8 cellular contexts compared by ENCODE assay signal in the genomic region with DNA sequence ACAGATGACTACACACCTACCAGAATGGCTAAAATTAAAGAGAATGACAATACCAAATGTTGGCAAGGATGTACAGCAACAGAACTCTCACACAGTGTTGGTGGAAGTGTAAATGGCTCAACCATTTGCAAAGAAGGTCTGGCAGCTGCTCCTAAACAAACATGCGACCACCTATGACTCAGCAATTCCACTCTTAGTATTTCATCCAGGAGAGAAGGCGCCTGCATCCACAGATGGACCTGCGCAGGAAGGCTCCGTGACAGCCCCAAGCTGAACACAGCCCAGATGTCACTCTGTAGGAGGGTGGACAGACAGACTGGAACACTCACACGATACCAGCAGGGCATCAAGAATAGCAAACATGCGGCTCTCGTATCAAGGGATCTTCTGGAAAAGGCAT. TPM values are rescaled to one million over a fixed set of nuclear protein-coding genes. Genes with fewer than 3 reads are reported as not detected.
A peak's percentile ranks its signal among the peaks of the same experiment; 100 is the strongest.
DNase-seq lines count a peak whose midpoint lies in the region; ATAC-seq and TF ChIP-seq lines count a peak whose summit lies in the region.

No MANE protein-coding gene starts in this region.

- H3K9ac ChIP-seq in HUES6 (ENCODE audit: low read length): peak overlapping the region; percentile 36

- H3K4me3 ChIP-seq in A673 (ENCODE audit: low read depth, low read length, poor library complexity, severe bottlenecking): no peak overlapping the region
- H3K4me3 ChIP-seq in HUES6 (ENCODE audit: low read depth, low read length): no peak overlapping the region; the same call in 1 of the 2 replicates
- H3K4me3 ChIP-seq in testis: no peak overlapping the region

- H3K4me1 ChIP-seq in A673 (ENCODE audit: insufficient read depth, low read length, poor library complexity, severe bottlenecking): peaks cover 50% of the 10 kb centered on the region
- peaks cover 61% of the 10 kb centered on the region for H3K4me1 ChIP-seq in HUES6 (ENCODE audit: control insufficient read depth, insufficient read depth, low read length)
- peaks cover 26% of the 10 kb centered on the region for H3K4me1 ChIP-seq in testis

- POLR2A ChIA-PET in A673 (lab: Charles Lee; ENCODE audit: low non-redundant PET): no interaction called here

- DNase-seq in A673 (ENCODE audit: low spot score) (no peak), iris pigment epithelial cell (ENCODE audit: low read depth) (peak; percentile 84), testis (no peak)
- no peak for DNase-seq in activated T-helper 1 cell treated with anti-CD3 and anti-CD28 coated beads, Interleukin-12 subunit alpha, Interleukin-12 subunit beta, Interleukin-2, Interleukin-4 antibody, amounts not matched to agents 30 ng/mL and 10 ng/mL and 1 ng/mL, durations not matched to agents 14 hours and 24 hours and 36 hours (ENCODE audit: low spot score)
- no peak for DNase-seq in NK-92 treated with Interleukin-12 subunit alpha and Interleukin-12 subunit beta, amount 100 ng/mL, for 24 hours (lab: John Stamatoyannopoulos, UW)

- H3K27ac ChIP-seq in A673 (ENCODE audit: low read depth, low read length, poor library complexity, severe bottlenecking): peak overlapping the region; percentile 64
- peak overlapping the region; percentile 2 for H3K27ac ChIP-seq in HUES6 (ENCODE audit: low read depth, low read length)
- no peak overlapping the region for H3K27ac ChIP-seq in testis

- CTCF ChIA-PET in A673 (lab: Charles Lee): no interaction called here

- TF ChIP-seq CTCF in A673 (conservative IDR thresholded peaks at IDR 0.05; ENCODE audit: low read depth, low read length) (no peak), testis (IDR thresholded peaks at IDR 0.05) (no peak)

- BruUV-seq in A673 (replicated peaks; lab: Mats Ljungman, UMichigan): no TSS peak

- H3K36me3 Mint-ChIP-seq in activated T-helper 1 cell treated with anti-CD3 and anti-CD28 coated beads, Interleukin-12 subunit alpha, Interleukin-12 subunit beta, Interleukin-2, Interleukin-4 antibody, amounts not matched to agents 30 ng/mL and 10 ng/mL and 1 ng/mL, durations not matched to agents 14 hours and 24 hours and 36 hours (ENCODE audit: low read depth): peaks cover 15% of the 10 kb centered on the region

- peak overlapping the region; percentile 73 for H3K27ac Mint-ChIP-seq in activated T-helper 1 cell treated with anti-CD3 and anti-CD28 coated beads, Interleukin-12 subunit alpha, Interleukin-12 subunit beta, Interleukin-2, Interleukin-4 antibody, amounts not matched to agents 30 ng/mL and 10 ng/mL and 1 ng/mL, durations not matched to agents 14 hours and 24 hours and 36 hours

- whole genome bisulfite sequencing in testis, 2 donors: 74 to 75% methylated on average over 7 of the region's 7 CpGs

- H3K9me3 Mint-ChIP-seq in activated T-helper 1 cell treated with anti-CD3 and anti-CD28 coated beads, Interleukin-12 subunit alpha, Interleukin-12 subunit beta, Interleukin-2, Interleukin-4 antibody, amounts not matched to agents 30 ng/mL and 10 ng/mL and 1 ng/mL, durations not matched to agents 14 hours and 24 hours and 36 hours: no peaks in the 10 kb centered on the region

- no peaks in the 10 kb centered on the region for H3K9me3 ChIP-seq in A673 (ENCODE audit: low read depth, low read length, poor library complexity, severe bottlenecking)
- H3K9me3 ChIP-seq in HUES6 (ENCODE audit: control insufficient read depth, insufficient read depth, low read depth, low read length): no peaks in the 10 kb centered on the region
- no peaks in the 10 kb centered on the region for H3K9me3 ChIP-seq in testis

- H3K27me3 Mint-ChIP-seq in activated T-helper 1 cell treated with anti-CD3 and anti-CD28 coated beads, Interleukin-12 subunit alpha, Interleukin-12 subunit beta, Interleukin-2, Interleukin-4 antibody, amounts not matched to agents 30 ng/mL and 10 ng/mL and 1 ng/mL, durations not matched to agents 14 hours and 24 hours and 36 hours (ENCODE audit: insufficient read depth): no peaks in the 10 kb centered on the region

- peak overlapping the region; percentile 47 for H3K4me3 Mint-ChIP-seq in activated T-helper 1 cell treated with anti-CD3 and anti-CD28 coated beads, Interleukin-12 subunit alpha, Interleukin-12 subunit beta, Interleukin-2, Interleukin-4 antibody, amounts not matched to agents 30 ng/mL and 10 ng/mL and 1 ng/mL, durations not matched to agents 14 hours and 24 hours and 36 hours

- intact Hi-C loops in A673 (cut with micrococcal nuclease; ENCODE audit: unreplicated experiment): no loop called here
- intact Hi-C loops in activated T-helper 1 cell treated with anti-CD3 and anti-CD28 coated beads, Interleukin-12 subunit alpha, Interleukin-12 subunit beta, Interleukin-2, Interleukin-4 antibody, amounts not matched to agents 30 ng/mL and 10 ng/mL and 1 ng/mL, durations not matched to agents 14 hours and 24 hours and 36 hours (cut with micrococcal nuclease): no loop called here
- intact Hi-C loops in testis (cut with DNase I; ENCODE audit: low total_unique reads): no loop called here

- H3K36me3 ChIP-seq in A673 (ENCODE audit: insufficient read depth, low read length, poor library complexity, severe bottlenecking) (peaks cover 26% of the 10 kb centered on the region), HUES6 (ENCODE audit: control insufficient read depth, insufficient read depth, low read length) (peaks cover 40% of the 10 kb centered on the region), testis (ENCODE audit: low read depth, missing control alignments) (no peaks in the 10 kb centered on the region)

- no peaks in the 10 kb centered on the region for H3K27me3 ChIP-seq in A673 (replicated peaks; ENCODE audit: insufficient read depth, low read depth, low read length, poor library complexity)
- no peaks in the 10 kb centered on the region for H3K27me3 ChIP-seq in HUES6 (ENCODE audit: control insufficient read depth, insufficient read depth, low read length)
- H3K27me3 ChIP-seq in testis: no peaks in the 10 kb centered on the region

- no peak for ATAC-seq in GM21825 (IDR thresholded peaks at IDR 0.05; ENCODE audit: unreplicated experiment)
- ATAC-seq in GM21526 (IDR thresholded peaks at IDR 0.05; ENCODE audit: low FRiP score, unreplicated experiment): no peak

- peaks cover 65% of the 10 kb centered on the region for H3K4me1 Mint-ChIP-seq in activated T-helper 1 cell treated with anti-CD3 and anti-CD28 coated beads, Interleukin-12 subunit alpha, Interleukin-12 subunit beta, Interleukin-2, Interleukin-4 antibody, amounts not matched to agents 30 ng/mL and 10 ng/mL and 1 ng/mL, durations not matched to agents 14 hours and 24 hours and 36 hours (ENCODE audit: low read depth)

- TF ChIP-seq POLR2A in testis (IDR thresholded peaks at IDR 0.05): no peak

RNA-seq across cellular contexts. Expression of a gene that starts 6.7 kb away (rescaled TPM):
- total RNA-seq in A673 (2021) (216 and 217 TPM in 2 replicates), testis (100 to 1,000 TPM; 190 to 195 TPM)
- total RNA-seq in activated T-helper 1 cell treated with anti-CD3 and anti-CD28 coated beads, Interleukin-12 subunit alpha, Interleukin-12 subunit beta, Interleukin-2, Interleukin-4 antibody, amounts not matched to agents 30 ng/mL and 10 ng/mL and 1 ng/mL, durations not matched to agents 14 hours and 24 hours and 36 hours: 46.7 and 48.7 TPM in 2 replicates
- polyA plus RNA-seq in testis (ENCODE audit: insufficient read depth, low read depth, low replicate concordance): 171 TPM

RNA-seq across cellular contexts. Expression of a gene that starts 48.9 kb away (rescaled TPM):
- total RNA-seq in A673 (2021): 124 and 132 TPM in 2 replicates
- total RNA-seq in activated T-helper 1 cell treated with anti-CD3 and anti-CD28 coated beads, Interleukin-12 subunit alpha, Interleukin-12 subunit beta, Interleukin-2, Interleukin-4 antibody, amounts not matched to agents 30 ng/mL and 10 ng/mL and 1 ng/mL, durations not matched to agents 14 hours and 24 hours and 36 hours: 86.9 and 88.6 TPM in 2 replicates
- 10 to 100 TPM; 69.9 to 87.9 TPM for total RNA-seq in testis
- polyA plus RNA-seq in testis (ENCODE audit: insufficient read depth, low read depth, low replicate concordance): 93.0 TPM

RNA-seq across cellular contexts. Expression of a gene that starts 53.9 kb away (rescaled TPM):
- total RNA-seq in A673 (2021): 5.0 and 7.4 TPM in 2 replicates
- 292 and 294 TPM in 2 replicates for total RNA-seq in activated T-helper 1 cell treated with anti-CD3 and anti-CD28 coated beads, Interleukin-12 subunit alpha, Interleukin-12 subunit beta, Interleukin-2, Interleukin-4 antibody, amounts not matched to agents 30 ng/mL and 10 ng/mL and 1 ng/mL, durations not matched to agents 14 hours and 24 hours and 36 hours
- 10 to 100 TPM in 1 of 2 donors, 1 to 10 TPM in 1; 5.6 to 29.5 TPM for total RNA-seq in testis
- 27.4 TPM for polyA plus RNA-seq in testis (ENCODE audit: insufficient read depth, low read depth, low replicate concordance)

Comparison
In these comparisons a context has a peak if more than half of its experiments do, and no peak if none do; other contexts are left out.
1. H3K27ac ChIP-seq: peak in A673 (single experiment) and HUES6 (single experiment); none in testis (0 of 2).